In genomic region chr16:30636599-30636998, GRCh38 we compare ENCODE assay signal across 1 cellular context.
A peak's percentile ranks its signal among the peaks of the same experiment; 100 is the strongest.
TF ChIP-seq lines count a peak whose summit lies in the region.

No MANE protein-coding gene starts in this region.

TF ChIP-seq in HepG2, 621 proteins besides CTCF, POLR2A, EP300 and RAD21:
- TF ChIP-seq ZKSCAN5 (CRISPR knock-in tag; IDR thresholded peaks at IDR 0.05): no peak
- TF ChIP-seq ZNF121 (CRISPR knock-in tag; IDR thresholded peaks at IDR 0.05): peak; percentile 79
